ENCODE assay signal across 21 cellular contexts in the genomic region with DNA sequence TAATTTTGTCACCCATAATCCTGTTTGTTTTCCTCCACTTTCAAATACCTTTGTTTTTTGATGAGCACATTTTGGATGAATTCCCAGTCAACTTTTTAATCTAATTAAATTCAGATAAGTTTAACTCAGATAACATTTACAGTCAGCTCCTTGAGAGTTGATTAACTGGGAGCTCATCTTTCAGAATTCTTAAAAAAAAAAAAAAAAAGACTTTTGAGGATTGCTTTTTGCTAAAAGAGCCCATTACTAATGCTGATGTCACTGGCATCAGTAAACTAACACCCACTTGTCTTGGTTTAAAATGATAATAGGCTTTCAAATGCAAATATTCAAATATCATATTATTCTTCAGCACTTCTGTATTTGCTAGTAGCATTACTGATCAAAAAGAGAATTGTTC. TPM values are rescaled to one million over a fixed set of nuclear protein-coding genes. Genes with fewer than 3 reads are reported as not detected.
A peak's percentile ranks its signal among the peaks of the same experiment; 100 is the strongest.
DNase-seq lines count a peak whose midpoint lies in the region; ATAC-seq, FAIRE-seq and TF ChIP-seq lines count a peak whose summit lies in the region.
"Had no signal": no experiment of that assay in that cellular context is flagged by ENCODE, and none has a peak within 500 bp of the region (broad histone marks: within the 10 kb centered on the region; RNA-seq: fewer than 3 reads in every experiment).

No MANE protein-coding gene starts in this region.

- no peak for TF ChIP-seq RAD21 in SK-N-SH (IDR thresholded peaks at IDR 0.05; ENCODE audit: low read length)

- no peak overlapping the region for H2AFZ ChIP-seq in SK-N-SH (ENCODE audit: low read depth)

- POLR2A ChIA-PET in SK-N-SH (lab: Yijun Ruan, JAX), result no interaction called here

- H3K36me3 ChIP-seq in SK-N-SH (replicated peaks in 1 of 2; ENCODE audit: control insufficient read depth in 1 of 2, insufficient read depth in 2 of 2, low read length in 1 of 2) (no peaks in the 10 kb centered on the region), bronchial epithelial cell (ENCODE audit: control insufficient read depth, insufficient read depth, low read length) (no peaks in the 10 kb centered on the region)

- ATAC-seq in SK-N-SH treated with all-trans-retinoic acid at 6 μM for 48 hours (no peak), GM21360 (IDR thresholded peaks at IDR 0.05; ENCODE audit: unreplicated experiment) (no peak)

- no peaks in the 10 kb centered on the region for H3K9me3 ChIP-seq in SK-N-SH

- no peak for DNase-seq in SK-N-SH
- DNase-seq in bronchial epithelial cell (ENCODE audit: low read depth), result peak; percentile 67
- no peak for DNase-seq in frontal cortex (ENCODE audit: low spot score in 2 of 2)
- no peak for DNase-seq in NCI-H69 (lab: John Stamatoyannopoulos, UW)
- no peak for DNase-seq in nucleus accumbens (lab: John Stamatoyannopoulos, UW)
- DNase-seq in amygdala (lab: John Stamatoyannopoulos, UW), result no peak
- DNase-seq: Calu3; CD4-positive, alpha-beta T cell; Karpas-422; MM.1S; NCI-H1092; NCI-H1436 treated with DMSO at 0.1 percent for 48 hours; NCI-H2029 treated with DMSO at 0.1 percent for 48 hours; NCI-H524; RPMI8226; SHP77 treated with DMSO at 0.1 percent for 48 hours had no signal

- H3K4me2 ChIP-seq in SK-N-SH, result no peak overlapping the region

- no peak overlapping the region for H3K4me3 ChIP-seq in SK-N-SH (ENCODE audit: low read depth in 2 of 2, low read length in 1 of 2)
- no peak overlapping the region for H3K4me3 ChIP-seq in bronchial epithelial cell (ENCODE audit: low read depth, low read length)

- H3K27ac ChIP-seq in SK-N-SH (ENCODE audit: low read depth in 2 of 2, low read length in 1 of 2), result no peak overlapping the region

- H3K9ac ChIP-seq in SK-N-SH, result no peak overlapping the region

- TF ChIP-seq CTCF in SK-N-SH (IDR thresholded peaks at IDR 0.05) (no peak), bronchial epithelial cell (IDR thresholded peaks at IDR 0.05; ENCODE audit: insufficient read depth, low read length, severe bottlenecking) (no peak)

- no peaks in the 10 kb centered on the region for H3F3A ChIP-seq in SK-N-SH (replicated peaks; ENCODE audit: insufficient read depth)

- H3K4me1 ChIP-seq in SK-N-SH (ENCODE audit: control insufficient read depth in 1 of 2, insufficient read depth in 2 of 2, low read depth in 1 of 2, low read length in 1 of 2), result peaks cover 2 to 5% of the 10 kb centered on the region in 2 experiments; a peak in 2 of 4 replicates

- FAIRE-seq in bronchial epithelial cell (lab: Jason Lieb, UNC), result no peak
- FAIRE-seq in frontal cortex (lab: Jason Lieb, UNC), result peak; percentile 6
- FAIRE-seq: GM12892, GM18507 had no signal

- TF ChIP-seq EP300 in SK-N-SH (IDR thresholded peaks at IDR 0.05; ENCODE audit: borderline replicate concordance in 1 of 2, low read depth in 1 of 2, low read length in 1 of 2), result no peak

- no peaks in the 10 kb centered on the region for H3K27me3 ChIP-seq in SK-N-SH (ENCODE audit: insufficient read depth)
- no peaks in the 10 kb centered on the region for H3K27me3 ChIP-seq in bronchial epithelial cell (ENCODE audit: control insufficient read depth, insufficient read depth, low read length)

- CTCF ChIA-PET in SK-N-SH (lab: Yijun Ruan, JAX), result interaction anchor here (1.0 to 2.6 kb wide), 2 partner anchors 8 to 11 kb away, joined by 3 to 28 read pairs; no protein-coding TSS in a partner anchor

- H3K9me2 ChIP-seq in SK-N-SH, result no peaks in the 10 kb centered on the region

- H4K20me1 ChIP-seq in SK-N-SH (ENCODE audit: insufficient read depth), result no peaks in the 10 kb centered on the region

- no peaks in the 10 kb centered on the region for H3K79me2 ChIP-seq in SK-N-SH (ENCODE audit: insufficient read depth)

TF ChIP-seq in SK-N-SH treated with all-trans-retinoic acid at 6 μM for 48 hours, 23 proteins besides CTCF, POLR2A, EP300 and RAD21:
- TF ChIP-seq ZC3H10 (CRISPR knock-in tag; IDR thresholded peaks at IDR 0.05), result no peak
- TF ChIP-seq ISL1 (CRISPR knock-in tag; IDR thresholded peaks at IDR 0.05), result peak; percentile 59
TF ChIP-seq in SK-N-SH treated with all-trans-retinoic acid at 6 μM for 48 hours: peak in this region for 1.

TF ChIP-seq in SK-N-SH, 30 proteins besides CTCF, POLR2A, EP300 and RAD21 (continues in another document):
- TF ChIP-seq NFIC (IDR thresholded peaks at IDR 0.05; ENCODE audit: borderline replicate concordance), result no peak
- TF ChIP-seq TEAD4 (IDR thresholded peaks at IDR 0.05; ENCODE audit: borderline replicate concordance, insufficient read depth), result no peak
- TF ChIP-seq, protein P1, sequence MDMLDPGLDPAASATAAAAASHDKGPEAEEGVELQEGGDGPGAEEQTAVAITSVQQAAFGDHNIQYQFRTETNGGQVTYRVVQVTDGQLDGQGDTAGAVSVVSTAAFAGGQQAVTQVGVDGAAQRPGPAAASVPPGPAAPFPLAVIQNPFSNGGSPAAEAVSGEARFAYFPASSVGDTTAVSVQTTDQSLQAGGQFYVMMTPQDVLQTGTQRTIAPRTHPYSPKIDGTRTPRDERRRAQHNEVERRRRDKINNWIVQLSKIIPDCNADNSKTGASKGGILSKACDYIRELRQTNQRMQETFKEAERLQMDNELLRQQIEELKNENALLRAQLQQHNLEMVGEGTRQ (IDR thresholded peaks at IDR 0.05; ENCODE audit: borderline replicate concordance, low read depth, low read length), result no peak
- TF ChIP-seq, protein P2, sequence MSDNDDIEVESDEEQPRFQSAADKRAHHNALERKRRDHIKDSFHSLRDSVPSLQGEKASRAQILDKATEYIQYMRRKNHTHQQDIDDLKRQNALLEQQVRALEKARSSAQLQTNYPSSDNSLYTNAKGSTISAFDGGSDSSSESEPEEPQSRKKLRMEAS (IDR thresholded peaks at IDR 0.05; ENCODE audit: low read depth), result no peak
- TF ChIP-seq, protein P3, sequence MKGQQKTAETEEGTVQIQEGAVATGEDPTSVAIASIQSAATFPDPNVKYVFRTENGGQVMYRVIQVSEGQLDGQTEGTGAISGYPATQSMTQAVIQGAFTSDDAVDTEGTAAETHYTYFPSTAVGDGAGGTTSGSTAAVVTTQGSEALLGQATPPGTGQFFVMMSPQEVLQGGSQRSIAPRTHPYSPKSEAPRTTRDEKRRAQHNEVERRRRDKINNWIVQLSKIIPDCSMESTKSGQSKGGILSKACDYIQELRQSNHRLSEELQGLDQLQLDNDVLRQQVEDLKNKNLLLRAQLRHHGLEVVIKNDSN (IDR thresholded peaks at IDR 0.05; ENCODE audit: borderline replicate concordance, low read depth), result no peak
- TF ChIP-seq SIN3A (IDR thresholded peaks at IDR 0.05; ENCODE audit: borderline replicate concordance, low read depth, low read length), result no peak
- TF ChIP-seq, protein P4, sequence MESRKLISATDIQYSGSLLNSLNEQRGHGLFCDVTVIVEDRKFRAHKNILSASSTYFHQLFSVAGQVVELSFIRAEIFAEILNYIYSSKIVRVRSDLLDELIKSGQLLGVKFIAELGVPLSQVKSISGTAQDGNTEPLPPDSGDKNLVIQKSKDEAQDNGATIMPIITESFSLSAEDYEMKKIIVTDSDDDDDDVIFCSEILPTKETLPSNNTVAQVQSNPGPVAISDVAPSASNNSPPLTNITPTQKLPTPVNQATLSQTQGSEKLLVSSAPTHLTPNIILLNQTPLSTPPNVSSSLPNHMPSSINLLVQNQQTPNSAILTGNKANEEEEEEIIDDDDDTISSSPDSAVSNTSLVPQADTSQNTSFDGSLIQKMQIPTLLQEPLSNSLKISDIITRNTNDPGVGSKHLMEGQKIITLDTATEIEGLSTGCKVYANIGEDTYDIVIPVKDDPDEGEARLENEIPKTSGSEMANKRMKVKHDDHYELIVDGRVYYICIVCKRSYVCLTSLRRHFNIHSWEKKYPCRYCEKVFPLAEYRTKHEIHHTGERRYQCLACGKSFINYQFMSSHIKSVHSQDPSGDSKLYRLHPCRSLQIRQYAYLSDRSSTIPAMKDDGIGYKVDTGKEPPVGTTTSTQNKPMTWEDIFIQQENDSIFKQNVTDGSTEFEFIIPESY (IDR thresholded peaks at IDR 0.05; ENCODE audit: borderline replicate concordance, low read depth), result no peak
- TF ChIP-seq, protein P5, sequence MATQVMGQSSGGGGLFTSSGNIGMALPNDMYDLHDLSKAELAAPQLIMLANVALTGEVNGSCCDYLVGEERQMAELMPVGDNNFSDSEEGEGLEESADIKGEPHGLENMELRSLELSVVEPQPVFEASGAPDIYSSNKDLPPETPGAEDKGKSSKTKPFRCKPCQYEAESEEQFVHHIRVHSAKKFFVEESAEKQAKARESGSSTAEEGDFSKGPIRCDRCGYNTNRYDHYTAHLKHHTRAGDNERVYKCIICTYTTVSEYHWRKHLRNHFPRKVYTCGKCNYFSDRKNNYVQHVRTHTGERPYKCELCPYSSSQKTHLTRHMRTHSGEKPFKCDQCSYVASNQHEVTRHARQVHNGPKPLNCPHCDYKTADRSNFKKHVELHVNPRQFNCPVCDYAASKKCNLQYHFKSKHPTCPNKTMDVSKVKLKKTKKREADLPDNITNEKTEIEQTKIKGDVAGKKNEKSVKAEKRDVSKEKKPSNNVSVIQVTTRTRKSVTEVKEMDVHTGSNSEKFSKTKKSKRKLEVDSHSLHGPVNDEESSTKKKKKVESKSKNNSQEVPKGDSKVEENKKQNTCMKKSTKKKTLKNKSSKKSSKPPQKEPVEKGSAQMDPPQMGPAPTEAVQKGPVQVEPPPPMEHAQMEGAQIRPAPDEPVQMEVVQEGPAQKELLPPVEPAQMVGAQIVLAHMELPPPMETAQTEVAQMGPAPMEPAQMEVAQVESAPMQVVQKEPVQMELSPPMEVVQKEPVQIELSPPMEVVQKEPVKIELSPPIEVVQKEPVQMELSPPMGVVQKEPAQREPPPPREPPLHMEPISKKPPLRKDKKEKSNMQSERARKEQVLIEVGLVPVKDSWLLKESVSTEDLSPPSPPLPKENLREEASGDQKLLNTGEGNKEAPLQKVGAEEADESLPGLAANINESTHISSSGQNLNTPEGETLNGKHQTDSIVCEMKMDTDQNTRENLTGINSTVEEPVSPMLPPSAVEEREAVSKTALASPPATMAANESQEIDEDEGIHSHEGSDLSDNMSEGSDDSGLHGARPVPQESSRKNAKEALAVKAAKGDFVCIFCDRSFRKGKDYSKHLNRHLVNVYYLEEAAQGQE (IDR thresholded peaks at IDR 0.05; ENCODE audit: low read depth, low read length), result no peak
- no peak for TF ChIP-seq FOXM1 (IDR thresholded peaks at IDR 0.05; ENCODE audit: low read depth)
- TF ChIP-seq, protein P6, sequence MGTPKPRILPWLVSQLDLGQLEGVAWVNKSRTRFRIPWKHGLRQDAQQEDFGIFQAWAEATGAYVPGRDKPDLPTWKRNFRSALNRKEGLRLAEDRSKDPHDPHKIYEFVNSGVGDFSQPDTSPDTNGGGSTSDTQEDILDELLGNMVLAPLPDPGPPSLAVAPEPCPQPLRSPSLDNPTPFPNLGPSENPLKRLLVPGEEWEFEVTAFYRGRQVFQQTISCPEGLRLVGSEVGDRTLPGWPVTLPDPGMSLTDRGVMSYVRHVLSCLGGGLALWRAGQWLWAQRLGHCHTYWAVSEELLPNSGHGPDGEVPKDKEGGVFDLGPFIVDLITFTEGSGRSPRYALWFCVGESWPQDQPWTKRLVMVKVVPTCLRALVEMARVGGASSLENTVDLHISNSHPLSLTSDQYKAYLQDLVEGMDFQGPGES (IDR thresholded peaks at IDR 0.05; ENCODE audit: low read depth, low read length), result no peak

RNA-seq across cellular contexts. Expression of a gene that starts 47.1 kb away (rescaled TPM):
- polyA plus RNA-seq in SK-N-SH (2012; rRNA removed), result 8.1 and 9.2 TPM in 2 replicates
- polyA plus RNA-seq in SK-N-SH (2012; cell fraction: cytosol; rRNA removed), result 9.4 TPM in 2 replicates
- polyA plus RNA-seq in SK-N-SH (2012; cell fraction: nucleus; rRNA removed), result 12.0 and 18.7 TPM in 2 replicates
- 11.6 and 11.9 TPM in 2 replicates for total RNA-seq in bronchial epithelial cell
- total RNA-seq in frontal cortex, result 104 TPM
- total RNA-seq: CD4-positive, alpha-beta T cell had no signal
- polyA plus RNA-seq: IgD-negative memory B cell had no signal
